ENCODE assay signal across 1 cellular context in the genomic region with DNA sequence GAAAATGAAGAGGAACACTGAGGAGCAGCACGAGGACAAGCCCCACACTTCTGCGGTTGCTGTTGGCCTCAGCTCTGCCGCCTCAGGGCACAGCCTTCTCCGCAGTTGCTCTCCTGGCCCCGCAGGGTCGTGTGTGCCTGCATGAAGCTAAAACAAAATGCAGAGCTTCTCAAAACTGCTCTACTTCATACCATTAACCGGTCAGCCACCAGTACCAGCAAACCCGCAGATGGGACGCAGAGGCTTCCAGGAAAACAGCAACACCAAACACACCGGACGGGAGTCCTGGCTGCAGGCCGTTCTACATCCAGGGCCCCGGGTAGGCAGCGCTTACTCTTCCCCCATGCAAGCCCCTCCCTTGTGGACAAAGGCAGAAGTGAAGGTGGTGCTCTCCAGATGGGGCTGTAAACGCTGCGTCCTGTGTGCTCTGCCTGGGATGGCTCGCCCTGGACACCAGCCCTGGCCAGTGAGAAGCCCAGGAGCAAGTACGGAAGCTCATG.
TF ChIP-seq lines count a peak whose summit lies in the region.

No MANE protein-coding gene starts in this region.

TF ChIP-seq in SK-N-SH, 30 proteins besides CTCF, POLR2A, EP300 and RAD21 (continued from another document):
- no peak for TF ChIP-seq REST (IDR thresholded peaks at IDR 0.05; ENCODE audit: low read depth, low read length)
- TF ChIP-seq ZBTB33 (IDR thresholded peaks at IDR 0.05; ENCODE audit: borderline replicate concordance, low read depth) = no peak
- no peak for TF ChIP-seq RFX5 (IDR thresholded peaks at IDR 0.05; ENCODE audit: low read length)
- TF ChIP-seq RCOR1 (IDR thresholded peaks at IDR 0.05; ENCODE audit: low read length) = no peak
- TF ChIP-seq TEAD4 (IDR thresholded peaks at IDR 0.05; ENCODE audit: borderline replicate concordance, insufficient read depth) = no peak
- no peak for TF ChIP-seq FOSL2 (IDR thresholded peaks at IDR 0.05; ENCODE audit: borderline replicate concordance, low read depth)
TF ChIP-seq in SK-N-SH: peak in this region for 0.
